ENCODE assay signal across 14 cellular contexts in genomic region chr19:12947702-12948596, GRCh38. TPM values are rescaled to one million over a fixed set of nuclear protein-coding genes. Genes with fewer than 3 reads are reported as not detected.
DNase-seq lines count a peak whose midpoint lies in the region; ATAC-seq, FAIRE-seq and TF ChIP-seq lines count a peak whose summit lies in the region.
"Had no signal": no experiment of that assay in that cellular context is flagged by ENCODE, and none has a peak within 500 bp of the region (broad histone marks: within the 10 kb centered on the region; RNA-seq: fewer than 3 reads in every experiment).

No MANE protein-coding gene starts in this region.

- peaks cover 54% of the 10 kb centered on the region for H3K79me2 ChIP-seq in SK-N-SH (ENCODE audit: insufficient read depth)
- peaks cover 53% of the 10 kb centered on the region for H3K79me2 ChIP-seq in astrocyte (ENCODE audit: insufficient read depth, low read length)
- H3K79me2 ChIP-seq in neural progenitor cell (ENCODE audit: low read depth): peaks cover 23% of the 10 kb centered on the region

- H3K36me3 Mint-ChIP-seq in astrocyte (ENCODE audit: low read depth, unreplicated experiment): peaks cover 12% of the 10 kb centered on the region
- H3K36me3 Mint-ChIP-seq in neural progenitor cell: peaks cover 33% of the 10 kb centered on the region

- CTCF ChIA-PET in SK-N-SH (lab: Yijun Ruan, JAX): interaction anchor here (1.0 to 2.1 kb wide), 6 partner anchors 9 to 146 kb away, joined by 4 to 20 read pairs (median 5); partner anchors contain the start of gene GADD45GIP1

- TF ChIP-seq RAD21 in SK-N-SH (IDR thresholded peaks at IDR 0.05; ENCODE audit: low read length): no peak

- WGBS in SK-N-SH (ENCODE audit: low lambda C conversion rate): 89% methylated on average over 19 of the region's 28 CpGs
- 93% methylated on average over 28 of the region's 28 CpGs for WGBS in HUES64

- ATAC-seq in SK-N-SH treated with all-trans-retinoic acid at 6 μM for 48 hours: no peak
- ATAC-seq in GM18867 (IDR thresholded peaks at IDR 0.05; ENCODE audit: unreplicated experiment): no peak
- ATAC-seq in HG02981 (IDR thresholded peaks at IDR 0.05; ENCODE audit: unreplicated experiment): no peak
- ATAC-seq: esophagus mucosa had no signal

- H3K4me1 ChIP-seq in SK-N-SH (ENCODE audit: control insufficient read depth in 1 of 2, insufficient read depth in 2 of 2, low read depth in 1 of 2, low read length in 1 of 2): peaks cover 11 to 29% of the 10 kb centered on the region in 2 experiments
- peaks cover 8% of the 10 kb centered on the region; the same call in 1 of the 2 replicates for H3K4me1 ChIP-seq in HUES64 (ENCODE audit: insufficient read depth, low read length)
- peaks cover 28% of the 10 kb centered on the region for H3K4me1 ChIP-seq in astrocyte (ENCODE audit: insufficient read depth, low read length)
- H3K4me1 ChIP-seq in neural progenitor cell: peaks cover 4% of the 10 kb centered on the region

- H3K4me2 ChIP-seq in SK-N-SH: peak overlapping the region; percentile 89; the same call in 1 of the 2 replicates
- peak overlapping the region; percentile 34 for H3K4me2 ChIP-seq in astrocyte (ENCODE audit: low read length)
- no peak overlapping the region for H3K4me2 ChIP-seq in neural progenitor cell

- H4K20me1 ChIP-seq in SK-N-SH (ENCODE audit: insufficient read depth): peaks cover 4% of the 10 kb centered on the region
- peaks cover 42% of the 10 kb centered on the region for H4K20me1 ChIP-seq in astrocyte (ENCODE audit: insufficient read depth, low read length)
- peaks cover 15% of the 10 kb centered on the region for H4K20me1 ChIP-seq in neural progenitor cell (ENCODE audit: low read depth)

- FAIRE-seq in astrocyte (lab: Jason Lieb, UNC): no peak
- FAIRE-seq: bronchial epithelial cell had no signal

- no peak overlapping the region; the same call in 1 of the 2 replicates for H3K9ac ChIP-seq in SK-N-SH
- H3K9ac ChIP-seq in HUES64 (ENCODE audit: low read depth, low read length): no peak overlapping the region
- peak overlapping the region; percentile 10 for H3K9ac ChIP-seq in astrocyte (ENCODE audit: low read length)
- H3K9ac ChIP-seq in neural progenitor cell: no peak overlapping the region

- POLR2A ChIA-PET in SK-N-SH (lab: Yijun Ruan, JAX): interaction anchor here (0.9 to 1.6 kb wide), 3 partner anchors 10 to 17 kb away, joined by 3 to 7 read pairs (median 3); partner anchors contain the start of genes CALR and FARSA

- H3K4me3 ChIP-seq in SK-N-SH (ENCODE audit: low read depth in 2 of 2, low read length in 1 of 2) (no peak overlapping the region), HUES64 (ENCODE audit: low read length) (no peak overlapping the region), astrocyte (ENCODE audit: insufficient read depth, low read depth, low read length) (no peak overlapping the region), neural progenitor cell (no peak overlapping the region)

- TF ChIP-seq EP300 in SK-N-SH (IDR thresholded peaks at IDR 0.05; ENCODE audit: borderline replicate concordance in 1 of 2, low read depth in 1 of 2, low read length in 1 of 2): no peak

- H3K9me3 Mint-ChIP-seq in astrocyte (ENCODE audit: unreplicated experiment) (no peaks in the 10 kb centered on the region), neural progenitor cell (no peaks in the 10 kb centered on the region)

- no peak overlapping the region; a peak in 1 of 4 replicates for H3K27ac ChIP-seq in SK-N-SH (ENCODE audit: low read depth in 2 of 2, low read length in 1 of 2)
- H3K27ac ChIP-seq in HUES64 (ENCODE audit: low read depth, low read length): 0 out of 2 replicates have a peak overlapping the region, but pooled peaks have one; percentile 30
- peak overlapping the region; percentile 14 for H3K27ac ChIP-seq in astrocyte (ENCODE audit: low read depth, low read length)
- H3K27ac ChIP-seq in neural progenitor cell: no peak overlapping the region

- H3K9me2 ChIP-seq in SK-N-SH: no peaks in the 10 kb centered on the region

- H3K4me1 Mint-ChIP-seq in astrocyte (ENCODE audit: low read depth, unreplicated experiment) (peaks cover 15% of the 10 kb centered on the region), neural progenitor cell (peaks cover 18% of the 10 kb centered on the region)

- H3K27ac Mint-ChIP-seq in astrocyte (ENCODE audit: unreplicated experiment): no peak overlapping the region
- no peak overlapping the region for H3K27ac Mint-ChIP-seq in neural progenitor cell

- H3K9me3 ChIP-seq in SK-N-SH: no peaks in the 10 kb centered on the region
- H3K9me3 ChIP-seq in HUES64 (ENCODE audit: insufficient read depth, low read depth, low read length): no peaks in the 10 kb centered on the region
- H3K9me3 ChIP-seq in astrocyte (ENCODE audit: insufficient read depth, low read depth, low read length): no peaks in the 10 kb centered on the region
- no peaks in the 10 kb centered on the region for H3K9me3 ChIP-seq in neural progenitor cell (ENCODE audit: low read depth)

- H3K27me3 Mint-ChIP-seq in astrocyte (ENCODE audit: low read depth, unreplicated experiment) (no peaks in the 10 kb centered on the region), neural progenitor cell (ENCODE audit: insufficient read depth, low read depth) (peaks cover 20% of the 10 kb centered on the region)

- H3F3A ChIP-seq in SK-N-SH (replicated peaks; ENCODE audit: insufficient read depth): peaks cover 55% of the 10 kb centered on the region
- H3F3A ChIP-seq in neural progenitor cell (ENCODE audit: low read depth): peaks cover 54% of the 10 kb centered on the region

- H3K36me3 ChIP-seq in SK-N-SH (replicated peaks in 1 of 2; ENCODE audit: control insufficient read depth in 1 of 2, insufficient read depth in 2 of 2, low read length in 1 of 2) (peaks cover 46 to 55% of the 10 kb centered on the region in 2 experiments), HUES64 (ENCODE audit: insufficient read depth, low read length) (peaks cover 76% of the 10 kb centered on the region), astrocyte (ENCODE audit: insufficient read depth, low read length) (peaks cover 37% of the 10 kb centered on the region), neural progenitor cell (no peaks in the 10 kb centered on the region)

- DNase-seq in SK-N-SH (no peak), astrocyte (ENCODE audit: low read depth) (no peak), neural progenitor cell (ENCODE audit: low spot score) (no peak), SKM-1 (lab: John Stamatoyannopoulos, UW; ENCODE audit: unreplicated experiment) (no peak)
- DNase-seq: 8988T, NCI-H187 treated with DMSO at 0.1 percent for 48 hours, retina had no signal

- peak overlapping the region; percentile 64 for H3K4me3 Mint-ChIP-seq in astrocyte (ENCODE audit: unreplicated experiment)
- H3K4me3 Mint-ChIP-seq in neural progenitor cell: peak overlapping the region; percentile 50

- TF ChIP-seq CTCF in SK-N-SH (IDR thresholded peaks at IDR 0.05) (no peak), astrocyte (IDR thresholded peaks at IDR 0.05; ENCODE audit: insufficient read depth, low read depth, low read length) (no peak), neural progenitor cell (IDR thresholded peaks at IDR 0.05) (no peak)

- H3K27me3 ChIP-seq in SK-N-SH (ENCODE audit: insufficient read depth): no peaks in the 10 kb centered on the region
- H3K27me3 ChIP-seq in HUES64 (ENCODE audit: insufficient read depth, low read length): no peaks in the 10 kb centered on the region
- no peaks in the 10 kb centered on the region for H3K27me3 ChIP-seq in astrocyte (ENCODE audit: insufficient read depth, low read length)
- no peaks in the 10 kb centered on the region for H3K27me3 ChIP-seq in neural progenitor cell

- H2AFZ ChIP-seq in SK-N-SH (ENCODE audit: low read depth) (no peak overlapping the region), astrocyte (ENCODE audit: low read depth, low read length) (no peak overlapping the region), neural progenitor cell (replicated peaks) (no peak overlapping the region)

TF ChIP-seq in SK-N-SH, 30 proteins besides CTCF, POLR2A, EP300 and RAD21 (continues in another document):
- TF ChIP-seq GATA2 (CRISPR knock-in tag; IDR thresholded peaks at IDR 0.05) (no peak), RFX5 (IDR thresholded peaks at IDR 0.05; ENCODE audit: low read length) (no peak)

TF ChIP-seq in SK-N-SH treated with all-trans-retinoic acid at 6 μM for 48 hours, 23 proteins besides CTCF, POLR2A, EP300 and RAD21 (continues in another document):
- TF ChIP-seq ZFP30 (CRISPR knock-in tag; IDR thresholded peaks at IDR 0.05): no peak
- TF ChIP-seq ARNTL (CRISPR knock-in tag; IDR thresholded peaks at IDR 0.05; ENCODE audit: borderline replicate concordance, low read depth): no peak
- TF ChIP-seq CSDC2 (CRISPR knock-in tag; IDR thresholded peaks at IDR 0.05): no peak

RNA-seq across cellular contexts. Expression of gene RAD23A, which starts 2.3 kb away (rescaled TPM):
- polyA plus RNA-seq in SK-N-SH (2012; rRNA removed): 60.4 and 116 TPM in 2 replicates
- polyA plus RNA-seq in SK-N-SH (2012; cell fraction: cytosol; rRNA removed): 49.7 and 70.4 TPM in 2 replicates
- polyA plus RNA-seq in SK-N-SH (2012; cell fraction: nucleus; rRNA removed): 173 and 199 TPM in 2 replicates
- polyA plus RNA-seq in HUES64 (2013, experiment 1 of 2): 48.9 TPM
- polyA plus RNA-seq in HUES64 (2013, experiment 2 of 2): 72.1 TPM
- total RNA-seq in astrocyte (40.6 and 48.5 TPM in 2 replicates), neural progenitor cell (ENCODE audit: low replicate concordance) (37.7 and 54.9 TPM in 2 replicates)

RNA-seq across cellular contexts. Expression of gene GADD45GIP1, which starts 9.1 kb away (rescaled TPM):
- 65.7 and 91.8 TPM in 2 replicates for polyA plus RNA-seq in SK-N-SH (2012; rRNA removed)
- polyA plus RNA-seq in SK-N-SH (2012; cell fraction: cytosol; rRNA removed): 55.7 and 67.8 TPM in 2 replicates
- polyA plus RNA-seq in SK-N-SH (2012; cell fraction: nucleus; rRNA removed): 31.0 and 46.6 TPM in 2 replicates
- 60.2 TPM for polyA plus RNA-seq in HUES64 (2013, experiment 1 of 2)
- 57.6 TPM for polyA plus RNA-seq in HUES64 (2013, experiment 2 of 2)
- total RNA-seq in astrocyte: 34.0 and 35.5 TPM in 2 replicates
- total RNA-seq in neural progenitor cell (ENCODE audit: low replicate concordance): 17.1 and 42.2 TPM in 2 replicates

RNA-seq across cellular contexts. Expression of gene CALR, which starts 9.5 kb away (rescaled TPM):
- 1,316 and 1,334 TPM in 2 replicates for polyA plus RNA-seq in SK-N-SH (2012; rRNA removed)
- polyA plus RNA-seq in SK-N-SH (2012; cell fraction: cytosol; rRNA removed): 1,211 and 1,253 TPM in 2 replicates
- 904 and 910 TPM in 2 replicates for polyA plus RNA-seq in SK-N-SH (2012; cell fraction: nucleus; rRNA removed)
- 643 TPM for polyA plus RNA-seq in HUES64 (2013, experiment 1 of 2)
- 620 TPM for polyA plus RNA-seq in HUES64 (2013, experiment 2 of 2)
- total RNA-seq in astrocyte (2,193 and 2,309 TPM in 2 replicates), neural progenitor cell (ENCODE audit: low replicate concordance) (437 and 569 TPM in 2 replicates)

RNA-seq across cellular contexts. Expression of gene FARSA, which starts 14.4 kb away (rescaled TPM):
- polyA plus RNA-seq in SK-N-SH (2012; rRNA removed): 56.8 and 170 TPM in 2 replicates
- 106 and 113 TPM in 2 replicates for polyA plus RNA-seq in SK-N-SH (2012; cell fraction: cytosol; rRNA removed)
- 237 and 401 TPM in 2 replicates for polyA plus RNA-seq in SK-N-SH (2012; cell fraction: nucleus; rRNA removed)
- polyA plus RNA-seq in HUES64 (2013, experiment 1 of 2): 62.6 TPM
- polyA plus RNA-seq in HUES64 (2013, experiment 2 of 2): 50.9 TPM
- 76.7 and 80.4 TPM in 2 replicates for total RNA-seq in astrocyte
- total RNA-seq in neural progenitor cell (ENCODE audit: low replicate concordance): 21.4 and 51.6 TPM in 2 replicates

RNA-seq across cellular contexts. Expression of gene DAND5, which starts 21.4 kb away (rescaled TPM):
- 1.0 and 1.6 TPM in 2 replicates for polyA plus RNA-seq in SK-N-SH (2012; rRNA removed)
- 0.95 and 1.0 TPM in 2 replicates for polyA plus RNA-seq in SK-N-SH (2012; cell fraction: cytosol; rRNA removed)
- polyA plus RNA-seq in SK-N-SH (2012; cell fraction: nucleus; rRNA removed): 1.4 and 3.0 TPM in 2 replicates
- not detected for polyA plus RNA-seq in HUES64 (2013, experiment 1 of 2)
- not detected for polyA plus RNA-seq in HUES64 (2013, experiment 2 of 2)
- total RNA-seq in astrocyte (0.14 TPM in 1 of 2 replicates, not detected in the other), neural progenitor cell (ENCODE audit: low replicate concordance) (0.06 and 0.07 TPM in 2 replicates)
- total RNA-seq: bronchial epithelial cell, esophagus mucosa, RPMI7951 had no signal

Comparison
In these comparisons a context has a peak if more than half of its experiments do, and no peak if none do; other contexts are left out.
1. H3K27ac ChIP-seq: peak in HUES64 (single experiment) and astrocyte (single experiment); none in SK-N-SH (0 of 2) and neural progenitor cell (single experiment).